In the genomic region with DNA sequence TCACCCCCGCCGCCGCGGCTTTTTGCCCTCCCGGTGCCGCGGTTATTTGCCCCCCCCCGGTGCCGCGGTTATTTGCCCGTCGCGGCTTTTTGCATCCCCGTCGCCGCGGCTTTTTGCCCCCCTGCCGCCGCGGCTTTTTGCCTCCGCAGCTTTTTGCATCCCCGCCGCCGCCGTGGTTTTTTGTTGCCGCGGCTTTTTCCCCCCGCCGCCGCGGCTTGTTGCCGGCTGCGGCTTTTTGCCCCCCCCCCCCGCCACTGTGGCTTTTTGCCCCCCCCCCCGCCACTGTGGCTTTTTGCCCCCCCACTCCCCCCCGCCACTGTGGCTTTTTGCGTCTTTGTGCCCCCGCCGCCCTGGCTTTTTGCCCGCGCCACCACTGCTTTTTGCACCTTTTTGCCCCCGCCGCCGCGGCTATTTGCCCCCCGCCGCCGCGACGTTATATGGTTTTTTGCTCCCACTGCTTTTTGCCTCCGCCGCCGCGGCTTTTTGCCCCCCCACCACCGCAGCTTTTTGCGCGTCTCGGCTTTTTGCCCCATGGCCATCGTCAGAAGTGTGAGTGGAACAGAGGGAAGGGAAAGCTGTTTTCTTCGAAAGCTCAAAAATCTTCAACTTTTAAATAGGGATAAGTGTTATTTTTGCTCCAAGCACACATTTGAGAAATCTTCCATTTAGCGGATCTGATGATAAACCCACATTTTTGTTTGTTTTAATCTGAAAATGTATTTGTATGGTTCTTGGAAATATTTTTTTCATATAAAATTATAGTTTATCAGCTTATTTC, we compare ENCODE assay signal across 7 cellular contexts.
DNase-seq lines count a peak whose midpoint lies in the region; ATAC-seq and TF ChIP-seq lines count a peak whose summit lies in the region.
"Not testable (repeated sequence)": the region's sequence is repeated elsewhere in the genome, so short reads cannot be mapped to it uniquely, and the experiment has no call there.

No MANE protein-coding gene starts in this region.

- not testable (repeated sequence) for H3K4me3 ChIP-seq in RWPE2 (ENCODE audit: severe bottlenecking)
- H3K4me3 ChIP-seq in coronary artery = peak overlapping the region; percentile 61
- H3K4me3 ChIP-seq in heart left ventricle = peak overlapping the region; percentile 6 to 53 (median 46)
- peak overlapping the region; percentile 47 to 96 (median 62) for H3K4me3 ChIP-seq in gastrocnemius medialis

- not testable (repeated sequence) for H3K27ac ChIP-seq in RWPE2 (ENCODE audit: poor library complexity, severe bottlenecking); coronary artery; heart left ventricle; gastrocnemius medialis

- in situ Hi-C loops in gastrocnemius medialis (cut with MboI; ENCODE audit: low sequenced_read_pairs in 4 of 4) = not testable (repeated sequence)

- not testable (repeated sequence) for TF ChIP-seq POLR2A in heart left ventricle (IDR thresholded peaks at IDR 0.05); gastrocnemius medialis (IDR thresholded peaks at IDR 0.05)

- TF ChIP-seq CTCF in RWPE2 (IDR thresholded peaks at IDR 0.05; ENCODE audit: poor library complexity, severe bottlenecking); coronary artery (IDR thresholded peaks at IDR 0.05); heart left ventricle (IDR thresholded peaks at IDR 0.05); gastrocnemius medialis (IDR thresholded peaks at IDR 0.05 in 4 of 5, conservative IDR thresholded peaks at IDR 0.05 in 1 of 5): not testable (repeated sequence)

- peaks cover 39% of the 10 kb centered on the region for H3K27me3 ChIP-seq in RWPE2 (ENCODE audit: insufficient read depth, poor library complexity, severe bottlenecking)
- H3K27me3 ChIP-seq in heart left ventricle = peaks cover 11 to 40% (median 28%) of the 10 kb centered on the region in 9 donors
- peaks cover 29 to 46% (median 38%) of the 10 kb centered on the region in 3 donors for H3K27me3 ChIP-seq in gastrocnemius medialis

- DNase-seq in ELF-1 (ENCODE audit: low read depth, low spot score) = peak; percentile 14
- DNase-seq in RWPE2 (ENCODE audit: low spot score) = peak; percentile 47
- peak; percentile 70 for DNase-seq in activated effector memory CD4-positive, alpha-beta T cell treated with anti-CD3 and anti-CD28 coated beads, Interleukin-2, amount 50 U/mL, for 16 hours
- peak; percentile 33 for DNase-seq in coronary artery (ENCODE audit: low spot score)
- DNase-seq in heart left ventricle = peak in 3 of 5 donors; percentile 26 to 62 (median 27)
- peak; percentile 90 for DNase-seq in mesenteric fat pad (ENCODE audit: low spot score)
- DNase-seq in gastrocnemius medialis = not testable (repeated sequence)

- not testable (repeated sequence) for H3K4me1 ChIP-seq in RWPE2 (ENCODE audit: insufficient read depth, poor library complexity, severe bottlenecking)
- peaks cover 0 to 27% (median 11%) of the 10 kb centered on the region in 12 donors for H3K4me1 ChIP-seq in heart left ventricle
- peaks cover 5 to 22% of the 10 kb centered on the region in 2 donors for H3K4me1 ChIP-seq in gastrocnemius medialis

- H3K9me3 ChIP-seq in RWPE2 (ENCODE audit: severe bottlenecking); heart left ventricle; gastrocnemius medialis: not testable (repeated sequence)

- intact Hi-C loops in heart left ventricle (cut with DNase I); gastrocnemius medialis (cut with DNase I; ENCODE audit: low total_unique reads): not testable (repeated sequence)

- not testable (repeated sequence) for ATAC-seq in RWPE2 (ENCODE audit: low read depth); heart left ventricle; gastrocnemius medialis

- 3 to 9% (median 4%) methylated on average over 57 to 61 of the region's 61 CpGs for WGBS in heart left ventricle, 4 donors

- not testable (repeated sequence) for H3K36me3 ChIP-seq in RWPE2 (ENCODE audit: low read depth); heart left ventricle; gastrocnemius medialis
